ENCODE assay signal across 8 cellular contexts in the genomic region with DNA sequence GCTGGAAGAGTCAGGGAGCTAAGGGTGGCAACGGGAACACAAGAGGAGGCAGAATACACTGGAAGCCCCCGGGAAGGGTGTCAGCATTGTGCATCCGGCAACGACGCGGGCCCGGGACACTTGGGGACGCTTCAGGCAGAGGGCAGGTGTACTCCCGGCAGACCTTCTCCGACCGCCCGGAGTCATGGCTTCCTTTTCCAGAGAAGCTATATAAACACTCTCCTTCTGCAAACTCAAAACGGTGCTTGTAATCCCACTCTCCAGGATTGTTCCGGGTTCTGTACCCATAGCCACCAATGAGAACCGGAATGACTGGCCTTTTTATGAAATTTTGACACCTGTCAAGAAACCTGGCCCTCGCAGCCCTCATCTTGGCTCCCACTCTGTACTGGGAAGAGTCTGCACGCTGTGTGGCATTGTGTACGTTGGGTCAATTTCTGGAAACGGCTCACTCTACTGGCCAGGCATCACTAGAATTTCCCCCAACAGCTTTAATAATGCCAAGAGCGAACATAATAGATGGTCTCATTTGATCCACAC. TPM values are rescaled to one million over a fixed set of nuclear protein-coding genes. Genes with fewer than 3 reads are reported as not detected.
A peak's percentile ranks its signal among the peaks of the same experiment; 100 is the strongest.
DNase-seq lines count a peak whose midpoint lies in the region; ATAC-seq and TF ChIP-seq lines count a peak whose summit lies in the region.

No MANE protein-coding gene starts in this region.

- peaks cover 16% of the 10 kb centered on the region for H3K4me1 Mint-ChIP-seq in activated CD4-positive, alpha-beta T cell treated with anti-CD3 and anti-CD28 coated beads, Interleukin-2, amount 10 ng/mL, durations not matched to agents 24 days and 14 days

- H3K9me3 ChIP-seq in adipocyte (ENCODE audit: control insufficient read depth, low read length) (peaks cover 14% of the 10 kb centered on the region), thyroid gland (no peaks in the 10 kb centered on the region)

- no peak for TF ChIP-seq CTCF in thyroid gland (IDR thresholded peaks at IDR 0.05)

- H3K36me3 Mint-ChIP-seq in activated CD4-positive, alpha-beta T cell treated with anti-CD3 and anti-CD28 coated beads, Interleukin-2, amount 10 ng/mL, durations not matched to agents 24 days and 14 days (ENCODE audit: low read depth) = peaks cover 6% of the 10 kb centered on the region

- peak; percentile 58 for ATAC-seq in left colon
- ATAC-seq in HG02798 (IDR thresholded peaks at IDR 0.05; ENCODE audit: poor library complexity, unreplicated experiment) = no peak
- ATAC-seq in GM18519 (IDR thresholded peaks at IDR 0.05; ENCODE audit: low FRiP score, unreplicated experiment) = no peak

- H3K27ac Mint-ChIP-seq in activated CD4-positive, alpha-beta T cell treated with anti-CD3 and anti-CD28 coated beads, Interleukin-2, amount 10 ng/mL, durations not matched to agents 24 days and 14 days = no peak overlapping the region

- H3K4me3 ChIP-seq in adipocyte (ENCODE audit: low read length) (peak overlapping the region; percentile 93), thyroid gland (replicated peaks in 1 of 3) (peak overlapping the region; percentile 36 to 60 (median 41))

- H3K4me3 Mint-ChIP-seq in activated CD4-positive, alpha-beta T cell treated with anti-CD3 and anti-CD28 coated beads, Interleukin-2, amount 10 ng/mL, durations not matched to agents 24 days and 14 days = peak overlapping the region; percentile 85

- no peaks in the 10 kb centered on the region for H3K36me3 ChIP-seq in adipocyte (ENCODE audit: control insufficient read depth, insufficient read depth, low read length, severe bottlenecking)
- no peaks in the 10 kb centered on the region for H3K36me3 ChIP-seq in thyroid gland

- peaks cover 75% of the 10 kb centered on the region for H3K27me3 Mint-ChIP-seq in activated CD4-positive, alpha-beta T cell treated with anti-CD3 and anti-CD28 coated beads, Interleukin-2, amount 10 ng/mL, durations not matched to agents 24 days and 14 days

- no peak for DNase-seq in activated CD4-positive, alpha-beta T cell treated with anti-CD3 and anti-CD28 coated beads, Interleukin-2, amount 10 ng/mL, durations not matched to agents 24 days and 14 days
- DNase-seq in activated CD4-positive, alpha-beta T cell treated with anti-CD3 and anti-CD28 coated beads, Interleukin-2, amount 50 U/mL, for 1 hour = no peak
- DNase-seq in adipocyte (ENCODE audit: low read depth) = no peak
- no peak for DNase-seq in left colon
- no peak for DNase-seq in thyroid gland
- no peak for DNase-seq in NCI-H187 treated with DMSO at 0.1 percent for 48 hours (lab: John Stamatoyannopoulos, UW)

- peaks cover 25% of the 10 kb centered on the region for H3K9me3 Mint-ChIP-seq in activated CD4-positive, alpha-beta T cell treated with anti-CD3 and anti-CD28 coated beads, Interleukin-2, amount 10 ng/mL, durations not matched to agents 24 days and 14 days

- H3K27me3 ChIP-seq in adipocyte (replicated peaks; ENCODE audit: control insufficient read depth, insufficient read depth, low read length) (no peaks in the 10 kb centered on the region), thyroid gland (no peaks in the 10 kb centered on the region)

- WGBS in thyroid gland, 2 donors = 10 to 16% methylated on average over 14 to 18 of the region's 20 CpGs

- no peak overlapping the region for H3K27ac ChIP-seq in thyroid gland

- intact Hi-C loops in activated CD4-positive, alpha-beta T cell treated with anti-CD3 and anti-CD28 coated beads, Interleukin-2, amount 10 ng/mL, durations not matched to agents 24 days and 14 days (cut with micrococcal nuclease) = loop anchor here (2.0 kb wide), 1 partner anchor 24 kb away; a partner anchor contains a TSS
- intact Hi-C loops in left colon (cut with DNase I, micrococcal nuclease) = no loop called here
- intact Hi-C loops in thyroid gland (cut with DNase I) = no loop called here

- no peak for TF ChIP-seq POLR2A in thyroid gland (IDR thresholded peaks at IDR 0.05)

- peak overlapping the region; percentile 86 for H3K9ac ChIP-seq in adipocyte (ENCODE audit: low read length)

- H3K4me1 ChIP-seq in adipocyte (ENCODE audit: control insufficient read depth, insufficient read depth, low read length) (peaks cover 22% of the 10 kb centered on the region), thyroid gland (peaks cover 4 to 8% of the 10 kb centered on the region in 2 donors)

RNA-seq across cellular contexts. Expression of a gene that starts 0.5 kb away (rescaled TPM):
- total RNA-seq in activated CD4-positive, alpha-beta T cell treated with anti-CD3 and anti-CD28 coated beads, Interleukin-2, amount 10 ng/mL, durations not matched to agents 24 days and 14 days = 1.0 and 1.1 TPM in 2 replicates
- 1 to 10 TPM; 1.9 to 4.3 TPM for total RNA-seq in left colon
- total RNA-seq in thyroid gland = 10 to 100 TPM in 3 of 4 donors, 1 to 10 TPM in 1; 5.1 to 22.3 (median 13.0) TPM

RNA-seq across cellular contexts. Expression of a gene that starts 24.8 kb away (rescaled TPM):
- 26.0 and 26.3 TPM in 2 replicates for total RNA-seq in activated CD4-positive, alpha-beta T cell treated with anti-CD3 and anti-CD28 coated beads, Interleukin-2, amount 10 ng/mL, durations not matched to agents 24 days and 14 days
- 10 to 100 TPM; 22.3 to 23.2 TPM for total RNA-seq in left colon
- 10 to 100 TPM; 29.6 to 55.6 (median 41.7) TPM for total RNA-seq in thyroid gland

RNA-seq across cellular contexts. Expression of a gene that starts 53.9 kb away (rescaled TPM):
- total RNA-seq in activated CD4-positive, alpha-beta T cell treated with anti-CD3 and anti-CD28 coated beads, Interleukin-2, amount 10 ng/mL, durations not matched to agents 24 days and 14 days = not detected in 2 replicates
- total RNA-seq in left colon (not detected), thyroid gland (under 1 TPM in 2 of 4 donors, not detected in 2; 0.25 to 0.40 TPM)
